21 cellular contexts compared by ENCODE assay signal in genomic region chr14:50998612-50999011, GRCh38.
"Had no signal": no experiment of that assay in that cellular context is flagged by ENCODE, and none has a peak within 500 bp of the region (broad histone marks: within the 10 kb centered on the region; RNA-seq: fewer than 3 reads in every experiment).

No MANE protein-coding gene starts in this region.

- H3K4me1 ChIP-seq: heart left ventricle, pancreas, spleen, tibial nerve, upper lobe of right lung, vagina had no signal

- H3K27me3 ChIP-seq: dorsolateral prefrontal cortex, heart left ventricle, pancreas, spleen, tibial nerve, upper lobe of right lung, vagina had no signal

- DNase-seq: dorsolateral prefrontal cortex; effector CD8-positive, alpha-beta T cell; heart left ventricle; hippocampal formation; left colon; left ventricle myocardium superior; mesenchymal stem cell; naive B cell; occipital lobe; pancreas; retina; spleen; stimulated activated CD4-positive, alpha-beta T cell treated with anti-CD3 and anti-CD28 coated beads, Interleukin-15, amount 100 ng/mL, for 24 hours; stimulated activated CD4-positive, alpha-beta T cell treated with anti-CD3 and anti-CD28 coated beads, Interleukin-1b, Interleukin-23, amount 100 ng/mL, for 48 hours; stimulated activated CD4-positive, alpha-beta T cell treated with anti-CD3 and anti-CD28 coated beads, Interleukin-4, amount 100 ng/mL, for 24 hours; upper lobe of right lung had no signal

- ATAC-seq: heart left ventricle; left colon; left ventricle myocardium superior; pancreas; sciatic nerve; stimulated activated memory B cell treated with anti-CD40 and anti-IgM and Interleukin-4, amounts not matched to agents 10 μg/mL and 1 μg/mL and 100 μg/mL, for 72 hours had no signal

- H3K4me3 ChIP-seq: dorsolateral prefrontal cortex, heart left ventricle, lung, pancreas, spleen, tibial nerve, upper lobe of right lung, vagina had no signal

- H3K9me3 ChIP-seq: heart left ventricle, pancreas, spleen, tibial nerve, upper lobe of right lung, vagina had no signal

- H3K27ac ChIP-seq: heart left ventricle, pancreas, spleen, tibial nerve, upper lobe of right lung, vagina had no signal

- H3K36me3 ChIP-seq: heart left ventricle, pancreas, spleen, tibial nerve, upper lobe of right lung, vagina had no signal
